Comparison of ENCODE assay signal across 11 cellular contexts in the genomic region with DNA sequence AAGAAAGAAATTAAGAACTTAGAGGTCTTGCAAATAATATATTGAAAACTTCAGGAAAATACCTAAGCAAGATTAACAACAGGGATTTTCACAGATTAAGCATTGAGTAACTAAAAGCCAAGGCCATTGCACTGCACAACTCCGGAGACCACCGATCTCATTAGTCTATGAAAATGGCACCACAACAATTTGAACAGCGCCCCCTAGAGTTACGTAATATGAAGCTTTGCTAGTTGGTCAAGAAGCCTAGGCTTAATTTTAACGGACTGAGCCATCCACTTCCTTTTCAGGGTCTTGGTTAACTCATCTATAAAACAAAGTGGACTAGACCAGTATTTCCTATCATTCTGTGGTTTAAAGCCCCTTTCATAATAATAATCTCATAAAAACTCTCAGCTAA. TPM values are rescaled to one million over a fixed set of nuclear protein-coding genes. Genes with fewer than 3 reads are reported as not detected.
DNase-seq lines count a peak whose midpoint lies in the region; ATAC-seq and TF ChIP-seq lines count a peak whose summit lies in the region.
"Had no signal": no experiment of that assay in that cellular context is flagged by ENCODE, and none has a peak within 500 bp of the region (broad histone marks: within the 10 kb centered on the region; RNA-seq: fewer than 3 reads in every experiment).

No MANE protein-coding gene starts in this region.

- no peak for DNase-seq in natural killer cell
- no peak for DNase-seq in natural killer cell treated with Interleukin-12 subunit alpha and Interleukin-12 subunit beta and Interleukin-15 and Interleukin-18, amount 100 ng/mL, for 72 hours (ENCODE audit: low spot score)
- peak; percentile 77 for DNase-seq in NOMO-1 treated with DMSO at 0.1 percent for 48 hours (lab: John Stamatoyannopoulos, UW; ENCODE audit: unreplicated experiment)
- DNase-seq in epithelial cell of esophagus (ENCODE audit: low read depth), result no peak
- no peak for DNase-seq in upper lobe of right lung
- DNase-seq in NCI-H128 (lab: John Stamatoyannopoulos, UW; ENCODE audit: unreplicated experiment), result no peak
- no peak for DNase-seq in posterior cingulate gyrus
- no peak for DNase-seq in hypothalamus (lab: John Stamatoyannopoulos, UW)
- DNase-seq: stimulated activated CD4-positive, alpha-beta T cell treated with anti-CD3 and anti-CD28 coated beads, Interleukin-2, amount 100 ng/mL, for 48 hours; thyroid gland had no signal

- H3K9me3 Mint-ChIP-seq in natural killer cell, result no peaks in the 10 kb centered on the region
- no peaks in the 10 kb centered on the region for H3K9me3 Mint-ChIP-seq in natural killer cell treated with Interleukin-12 subunit alpha and Interleukin-12 subunit beta and Interleukin-15 and Interleukin-18, amount 100 ng/mL, for 72 hours

- TF ChIP-seq CTCF in natural killer cell (IDR thresholded peaks at IDR 0.05) (peak; percentile 46), epithelial cell of esophagus (IDR thresholded peaks at IDR 0.05; ENCODE audit: insufficient read depth, low read depth, low read length, missing control alignments) (peak; percentile 24), upper lobe of right lung (IDR thresholded peaks at IDR 0.05) (peak; percentile 28)

- H3K4me3 ChIP-seq in epithelial cell of esophagus (ENCODE audit: low read length), result no peak overlapping the region
- no peak overlapping the region for H3K4me3 ChIP-seq in upper lobe of right lung
- H3K4me3 ChIP-seq: thyroid gland had no signal

- peaks cover 0 to under 1% of the 10 kb centered on the region in 2 donors for H3K27me3 Mint-ChIP-seq in natural killer cell (ENCODE audit: low read depth in 2 of 2)
- peaks cover 0 to 3% of the 10 kb centered on the region in 2 donors for H3K27me3 Mint-ChIP-seq in natural killer cell treated with Interleukin-12 subunit alpha and Interleukin-12 subunit beta and Interleukin-15 and Interleukin-18, amount 100 ng/mL, for 72 hours

- no peak overlapping the region for H3K27ac Mint-ChIP-seq in natural killer cell
- no peak overlapping the region for H3K27ac Mint-ChIP-seq in natural killer cell treated with Interleukin-12 subunit alpha and Interleukin-12 subunit beta and Interleukin-15 and Interleukin-18, amount 100 ng/mL, for 72 hours

- intact Hi-C loops in natural killer cell (cut with micrococcal nuclease), result no loop called here
- intact Hi-C loops in upper lobe of right lung (cut with DNase I), result no loop called here
- intact Hi-C loops in posterior cingulate gyrus (cut with DNase I), result no loop called here

- peaks cover 3 to 5% of the 10 kb centered on the region in 2 donors for H3K4me1 Mint-ChIP-seq in natural killer cell
- H3K4me1 Mint-ChIP-seq in natural killer cell treated with Interleukin-12 subunit alpha and Interleukin-12 subunit beta and Interleukin-15 and Interleukin-18, amount 100 ng/mL, for 72 hours (ENCODE audit: low read depth in 2 of 2), result peaks cover 0 to 5% of the 10 kb centered on the region in 2 donors

- H3K27ac ChIP-seq in upper lobe of right lung, result no peak overlapping the region
- H3K27ac ChIP-seq: thyroid gland had no signal

- ATAC-seq in natural killer cell (peak in 1 of 3 donors; percentile 46), upper lobe of right lung (no peak)
- ATAC-seq in natural killer cell treated with Interleukin-12 subunit alpha and Interleukin-12 subunit beta and Interleukin-15 and Interleukin-18, amount 100 ng/mL, for 72 hours, result no peak

- no peaks in the 10 kb centered on the region for H3K36me3 ChIP-seq in upper lobe of right lung
- H3K36me3 ChIP-seq: thyroid gland had no signal

- H3K4me3 Mint-ChIP-seq in natural killer cell, result no peak overlapping the region
- no peak overlapping the region for H3K4me3 Mint-ChIP-seq in natural killer cell treated with Interleukin-12 subunit alpha and Interleukin-12 subunit beta and Interleukin-15 and Interleukin-18, amount 100 ng/mL, for 72 hours

- H3K36me3 Mint-ChIP-seq in natural killer cell, result no peaks in the 10 kb centered on the region
- no peaks in the 10 kb centered on the region for H3K36me3 Mint-ChIP-seq in natural killer cell treated with Interleukin-12 subunit alpha and Interleukin-12 subunit beta and Interleukin-15 and Interleukin-18, amount 100 ng/mL, for 72 hours

- no peaks in the 10 kb centered on the region for H3K27me3 ChIP-seq in upper lobe of right lung
- H3K27me3 ChIP-seq: thyroid gland had no signal

- H3K9me3 ChIP-seq in upper lobe of right lung, result no peaks in the 10 kb centered on the region
- H3K9me3 ChIP-seq: thyroid gland had no signal

- H3K4me1 ChIP-seq in upper lobe of right lung, result no peaks in the 10 kb centered on the region

RNA-seq across cellular contexts. Expression of gene TMEM212, which starts 24.8 kb away (rescaled TPM):
- total RNA-seq in natural killer cell (not detected), upper lobe of right lung (not detected)
- total RNA-seq in natural killer cell treated with Interleukin-12 subunit alpha and Interleukin-12 subunit beta and Interleukin-15 and Interleukin-18, amount 100 ng/mL, for 72 hours, result not detected
- total RNA-seq: myocyte, thyroid gland had no signal

RNA-seq across cellular contexts. Expression of gene PLD1, which starts 57.7 kb away (rescaled TPM):
- total RNA-seq in natural killer cell (10 to 100 TPM; 13.2 to 26.3 (median 17.1) TPM), upper lobe of right lung (25.4 TPM)
- total RNA-seq in natural killer cell treated with Interleukin-12 subunit alpha and Interleukin-12 subunit beta and Interleukin-15 and Interleukin-18, amount 100 ng/mL, for 72 hours, result 1 to 10 TPM; 5.4 to 7.7 TPM
